In the genomic region with DNA sequence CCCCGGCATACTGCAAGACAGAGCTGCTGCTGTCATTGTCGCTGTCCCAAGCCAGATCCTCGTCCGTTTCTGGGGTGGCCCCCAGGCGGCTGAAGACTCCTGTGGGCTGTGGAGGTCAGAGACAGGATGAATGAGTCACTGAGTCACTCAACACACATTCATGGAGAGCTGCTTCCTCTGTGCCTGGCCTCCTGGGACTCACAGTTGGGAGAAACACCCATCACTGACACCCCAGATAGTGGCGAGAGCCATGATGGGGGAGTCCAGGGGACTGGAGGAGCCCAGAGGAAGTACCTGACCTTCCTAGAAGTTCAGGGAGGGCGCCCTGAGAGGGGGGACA, we compare ENCODE assay signal across 20 cellular contexts.
"Had no signal": no experiment of that assay in that cellular context is flagged by ENCODE, and none has a peak within 500 bp of the region (broad histone marks: within the 10 kb centered on the region; RNA-seq: fewer than 3 reads in every experiment).

No MANE protein-coding gene starts in this region.

- H3K4me1 ChIP-seq: prostate gland, right lobe of liver, transverse colon had no signal

- ATAC-seq: activated T-cell treated with anti-CD3 and anti-CD28 coated beads, Interleukin-2, amount 50 U/mL, for 4 hours; esophagus mucosa; left lobe of liver; natural killer cell; right lobe of liver; stimulated activated naive B cell treated with anti-CD40 and anti-IgM and Interleukin-4, amounts not matched to agents 10 μg/mL and 1 μg/mL and 100 μg/mL, for 72 hours had no signal

- DNase-seq: activated CD4-positive, alpha-beta T cell treated with anti-CD3 and anti-CD28 coated beads, Interleukin-2, amount 50 U/mL, for 4 hours; activated CD4-positive, CD25-positive, alpha-beta regulatory T cell treated with anti-CD3 and anti-CD28 coated beads, Interleukin-2, amount 50 U/mL, for 72 hours; activated naive CD4-positive, alpha-beta T cell; activated T-cell treated with anti-CD3 and anti-CD28 coated beads, Interleukin-2, amount 50 U/mL, for 4 hours; caudate nucleus; foreskin fibroblast; head of caudate nucleus; mammary epithelial cell; natural killer cell; nucleus accumbens; right lobe of liver; stimulated activated CD4-positive, alpha-beta T cell treated with anti-CD3 and anti-CD28 coated beads, Interleukin-2, amount 100 ng/mL, for 24 hours; stimulated activated naive B cell treated with anti-CD40 and anti-IgM and Interleukin-4, amounts not matched to agents 10 μg/mL and 1 μg/mL and 100 μg/mL, for 72 hours; substantia nigra; transverse colon had no signal

- H3K9me3 Mint-ChIP-seq: activated T-cell treated with anti-CD3 and anti-CD28 coated beads, Interleukin-2, amount 50 U/mL, for 4 hours; dendritic cell treated with granulocyte-macrophage colony-stimulating factor and Interleukin-4, amounts not matched to agents 40 ng/mL and 50 ng/mL, for 4 days; natural killer cell; stimulated activated naive B cell treated with anti-CD40 and anti-IgM and Interleukin-4, amounts not matched to agents 10 μg/mL and 1 μg/mL and 100 μg/mL, for 72 hours had no signal

- H3K27ac Mint-ChIP-seq: dendritic cell treated with granulocyte-macrophage colony-stimulating factor and Interleukin-4, amounts not matched to agents 40 ng/mL and 50 ng/mL, for 4 days; natural killer cell; stimulated activated naive B cell treated with anti-CD40 and anti-IgM and Interleukin-4, amounts not matched to agents 10 μg/mL and 1 μg/mL and 100 μg/mL, for 72 hours had no signal

- FAIRE-seq: islet of Langerhans had no signal

- H3K4me3 Mint-ChIP-seq: activated T-cell treated with anti-CD3 and anti-CD28 coated beads, Interleukin-2, amount 50 U/mL, for 4 hours; dendritic cell treated with granulocyte-macrophage colony-stimulating factor and Interleukin-4, amounts not matched to agents 40 ng/mL and 50 ng/mL, for 4 days; natural killer cell; stimulated activated naive B cell treated with anti-CD40 and anti-IgM and Interleukin-4, amounts not matched to agents 10 μg/mL and 1 μg/mL and 100 μg/mL, for 72 hours had no signal

- H3K36me3 Mint-ChIP-seq: natural killer cell had no signal

- H3K27me3 Mint-ChIP-seq: dendritic cell treated with granulocyte-macrophage colony-stimulating factor and Interleukin-4, amounts not matched to agents 40 ng/mL and 50 ng/mL, for 4 days; stimulated activated naive B cell treated with anti-CD40 and anti-IgM and Interleukin-4, amounts not matched to agents 10 μg/mL and 1 μg/mL and 100 μg/mL, for 72 hours had no signal

- H3K9me3 ChIP-seq: prostate gland, right lobe of liver, transverse colon had no signal

- H3K27me3 ChIP-seq: right lobe of liver, transverse colon had no signal

- H3K27ac ChIP-seq: prostate gland, right lobe of liver, transverse colon had no signal

- H3K4me1 Mint-ChIP-seq: natural killer cell; stimulated activated naive B cell treated with anti-CD40 and anti-IgM and Interleukin-4, amounts not matched to agents 10 μg/mL and 1 μg/mL and 100 μg/mL, for 72 hours had no signal

- H3K4me3 ChIP-seq: prostate gland, right lobe of liver, transverse colon had no signal
